Comparison of ENCODE assay signal across 17 cellular contexts in genomic region chr13:68609671-68610070, GRCh38.
DNase-seq lines count a peak whose midpoint lies in the region; ATAC-seq, FAIRE-seq and TF ChIP-seq lines count a peak whose summit lies in the region.
"Had no signal": no experiment of that assay in that cellular context is flagged by ENCODE, and none has a peak within 500 bp of the region (broad histone marks: within the 10 kb centered on the region; RNA-seq: fewer than 3 reads in every experiment).

No MANE protein-coding gene starts in this region.

- H3K23me2 ChIP-seq in H1 (ENCODE audit: low read depth, low read length) = no peaks in the 10 kb centered on the region

- no peak overlapping the region for H2BK120ac ChIP-seq in H1 (replicated peaks; ENCODE audit: low read depth, low read length)

- H2AFZ ChIP-seq in GM23338 (peak overlapping the region; percentile 82; the same call in 1 of the 2 replicates), H1 (ENCODE audit: low read length) (peak overlapping the region; percentile 81)
- H2AFZ ChIP-seq: GM23248 had no signal

- DNase-seq in GM23338 (ENCODE audit: low spot score) (no peak), SK-N-DZ (ENCODE audit: low spot score) (peak; percentile 90), H1 (ENCODE audit: low read depth in 1 of 2, low spot score in 2 of 2) (no peak), endothelial cell (ENCODE audit: low spot score) (no peak), inferior parietal cortex (ENCODE audit: extremely low spot score) (no peak), substantia nigra (lab: John Stamatoyannopoulos, UW) (no peak)
- DNase-seq: C1 segment of cervical spinal cord; Calu3; CD4-positive, alpha-beta memory T cell; COR-L47; DMS153; DND-41; GM23248; HFFc6 had no signal

- no peak overlapping the region for H3K27ac Mint-ChIP-seq in GM23338
- H3K27ac Mint-ChIP-seq in endothelial cell (ENCODE audit: unreplicated experiment) = no peak overlapping the region
- H3K27ac Mint-ChIP-seq: CD4-positive, alpha-beta memory T cell; HFFc6 had no signal

- no peak overlapping the region for H2BK12ac ChIP-seq in H1 (ENCODE audit: low read depth, low read length)

- H3K36me3 ChIP-seq in GM23338 (ENCODE audit: insufficient read depth) = no peaks in the 10 kb centered on the region
- H3K36me3 ChIP-seq in H1 (ENCODE audit: control insufficient read depth in 2 of 4, insufficient read depth in 4 of 4, low read length in 3 of 4) = no peaks in the 10 kb centered on the region
- H3K36me3 ChIP-seq: HAP-1 had no signal

- no peak overlapping the region for H3K14ac ChIP-seq in H1 (ENCODE audit: insufficient read length)

- TF ChIP-seq POLR2A in H1 (IDR thresholded peaks at IDR 0.05; ENCODE audit: control extremely low read depth in 1 of 2, low read depth in 2 of 2, low read length in 2 of 2) = no peak

- H3K79me2 ChIP-seq in GM23338 (replicated peaks; ENCODE audit: insufficient read depth) (no peaks in the 10 kb centered on the region), H1 (ENCODE audit: control insufficient read depth in 1 of 2, insufficient read depth in 2 of 2, low read length in 2 of 2) (no peaks in the 10 kb centered on the region)

- no peak overlapping the region for H3K4me2 ChIP-seq in GM23338
- no peak overlapping the region for H3K4me2 ChIP-seq in H1 (ENCODE audit: insufficient read depth in 1 of 2, low read depth in 2 of 2, low read length in 2 of 2)

- no peak overlapping the region for H3K4ac ChIP-seq in H1 (replicated peaks; ENCODE audit: insufficient read length, low read depth, low read length)

- no peaks in the 10 kb centered on the region for H3F3A ChIP-seq in GM23338 (replicated peaks; ENCODE audit: low read depth)

- no peak overlapping the region for H3K9ac ChIP-seq in H1 (replicated peaks in 1 of 4; ENCODE audit: extremely low read depth in 1 of 4, low read depth in 3 of 4, low read length in 3 of 4)
- H3K9ac ChIP-seq: GM23248 had no signal

- H3K9me3 Mint-ChIP-seq in GM23338 = peaks cover 5% of the 10 kb centered on the region; the same call in 2 of the 3 replicates
- no peaks in the 10 kb centered on the region for H3K9me3 Mint-ChIP-seq in endothelial cell (ENCODE audit: unreplicated experiment)

- no peak overlapping the region for H3K18ac ChIP-seq in H1 (ENCODE audit: extremely low read depth, low read length)

- WGBS in H1 (ENCODE audit: extremely low coverage in 1 of 2, insufficient coverage in 1 of 2, insufficient read length in 1 of 2, insufficient replicate concordance in 2 of 2, low coverage in 1 of 2, low lambda C conversion rate in 2 of 2, missing lambda C conversion rate in 1 of 2), 2 experiments = 89% methylated on average over 8 of the region's 8 CpGs; no CpG with 5 or more reads in 1 of the 2 experiments

- no peaks in the 10 kb centered on the region for H4K20me1 ChIP-seq in GM23338 (replicated peaks; ENCODE audit: insufficient read depth)
- no peaks in the 10 kb centered on the region for H4K20me1 ChIP-seq in H1 (replicated peaks in 1 of 2; ENCODE audit: control insufficient read depth in 1 of 2, insufficient read depth in 2 of 2, low read length in 2 of 2)

- no peak overlapping the region for H2AK5ac ChIP-seq in H1 (ENCODE audit: low read depth, low read length)

- H2BK15ac ChIP-seq in H1 (ENCODE audit: low read length) = no peak overlapping the region

- no peak overlapping the region for H3K27ac ChIP-seq in GM23338 (ENCODE audit: low read depth)
- H3K27ac ChIP-seq in H1 (ENCODE audit: low read depth, low read length) = no peak overlapping the region
- no peak overlapping the region for H3K27ac ChIP-seq in substantia nigra (ENCODE audit: low read depth, low read length, poor library complexity, severe bottlenecking)
- H3K27ac ChIP-seq: GM23248 had no signal

- no peak overlapping the region for H3K4me3 Mint-ChIP-seq in GM23338
- no peak overlapping the region for H3K4me3 Mint-ChIP-seq in endothelial cell (ENCODE audit: unreplicated experiment)
- H3K4me3 Mint-ChIP-seq: CD4-positive, alpha-beta memory T cell; HFFc6 had no signal

- TF ChIP-seq CTCF in GM23338 (conservative IDR thresholded peaks at IDR 0.05; ENCODE audit: low read depth in 2 of 2) = no peak
- no peak for TF ChIP-seq CTCF in H1 (IDR thresholded peaks at IDR 0.05; ENCODE audit: control extremely low read depth in 1 of 3, insufficient read depth in 1 of 3, low read depth in 1 of 3, low read length in 3 of 3)
- TF ChIP-seq CTCF in endothelial cell (IDR thresholded peaks at IDR 0.05; ENCODE audit: unreplicated experiment) = no peak

- H3K4me1 Mint-ChIP-seq in GM23338 (no peaks in the 10 kb centered on the region), endothelial cell (ENCODE audit: unreplicated experiment) (no peaks in the 10 kb centered on the region)
- H3K4me1 Mint-ChIP-seq: CD4-positive, alpha-beta memory T cell had no signal

- no peak for FAIRE-seq in H1 (lab: Jason Lieb, UNC)
- FAIRE-seq: GM12892, H54 had no signal

- ATAC-seq in GM23338 = no peak

- H4K8ac ChIP-seq in H1 (ENCODE audit: extremely low read depth, insufficient read depth, low read length) = no peak overlapping the region

- H3K27me3 ChIP-seq in GM23338 (ENCODE audit: insufficient read depth) (no peaks in the 10 kb centered on the region), H1 (replicated peaks in 1 of 4; ENCODE audit: control insufficient read depth in 3 of 4, extremely low read depth in 1 of 4, insufficient read depth in 3 of 4, low read length in 3 of 4) (no peaks in the 10 kb centered on the region)

- H3K4me1 ChIP-seq in GM23338 (ENCODE audit: insufficient read depth) (no peaks in the 10 kb centered on the region), H1 (replicated peaks in 1 of 4; ENCODE audit: control insufficient read depth in 3 of 4, insufficient read depth in 4 of 4, low read length in 3 of 4) (no peaks in the 10 kb centered on the region)
- H3K4me1 ChIP-seq: HAP-1 had no signal

- no peaks in the 10 kb centered on the region for H3K27me3 Mint-ChIP-seq in GM23338 (ENCODE audit: insufficient read depth, low read depth, poor library complexity)
- H3K27me3 Mint-ChIP-seq in endothelial cell (ENCODE audit: unreplicated experiment) = peaks cover 1% of the 10 kb centered on the region
- H3K27me3 Mint-ChIP-seq: CD4-positive, alpha-beta memory T cell had no signal

- no peaks in the 10 kb centered on the region for H3K79me1 ChIP-seq in H1 (ENCODE audit: low read depth, low read length)

- H3K36me3 Mint-ChIP-seq in GM23338 (ENCODE audit: low read depth) = peaks cover 3% of the 10 kb centered on the region; the same call in 1 of the 3 replicates
- H3K36me3 Mint-ChIP-seq in endothelial cell (ENCODE audit: low read depth, unreplicated experiment) = no peaks in the 10 kb centered on the region
- H3K36me3 Mint-ChIP-seq: CD4-positive, alpha-beta memory T cell had no signal

- peaks cover 0 to 2% of the 10 kb centered on the region in 2 experiments; a peak in 1 of 4 replicates for H3K9me3 ChIP-seq in H1 (ENCODE audit: insufficient read depth in 2 of 2, low read depth in 1 of 2, low read length in 1 of 2)
- H3K9me3 ChIP-seq: HAP-1 had no signal

- H3K4me3 ChIP-seq in GM23338 = no peak overlapping the region
- H3K4me3 ChIP-seq in H1 (ENCODE audit: extremely low read depth in 1 of 4, insufficient read depth in 2 of 4, low read depth in 3 of 4, low read length in 4 of 4) = no peak overlapping the region
- H3K4me3 ChIP-seq: GM23248, HAP-1 had no signal

- TF ChIP-seq RAD21 in H1 (IDR thresholded peaks at IDR 0.05 in 1 of 2, conservative IDR thresholded peaks at IDR 0.05 in 1 of 2; ENCODE audit: low read depth in 2 of 2, low read length in 2 of 2) = no peak

- POLR2A ChIA-PET in H1 (lab: Charles Lee; ENCODE audit: partially characterized antibody) = no interaction called here

- H2BK5ac ChIP-seq in H1 (ENCODE audit: low read depth, low read length) = no peak overlapping the region

- H2BK20ac ChIP-seq in H1 (ENCODE audit: low read length) = no peak overlapping the region

- H3K9me2 ChIP-seq in GM23338 (ENCODE audit: insufficient read depth) = no peaks in the 10 kb centered on the region

- H4K91ac ChIP-seq in H1 (replicated peaks; ENCODE audit: insufficient read length, low read length) = no peak overlapping the region

- H4K5ac ChIP-seq in H1 (ENCODE audit: insufficient read length, low read depth, low read length) = no peak overlapping the region

- CTCF ChIA-PET in H1 (lab: Charles Lee; ENCODE audit: partially characterized antibody) = interaction anchor here (1.2 kb wide), 1 partner anchor 160 kb away, joined by 4 read pairs; no protein-coding TSS in a partner anchor

- TF ChIP-seq EP300 in H1 (IDR thresholded peaks at IDR 0.05; ENCODE audit: borderline replicate concordance in 1 of 2, low read depth in 2 of 2, low read length in 2 of 2) = no peak

- no peak overlapping the region for H3K23ac ChIP-seq in H1 (ENCODE audit: insufficient read length)

- no peak overlapping the region for H3K56ac ChIP-seq in H1 (replicated peaks; ENCODE audit: insufficient read length, low read depth, low read length)

TF ChIP-seq in GM23338, 12 proteins besides CTCF, POLR2A, EP300 and RAD21 (continues in another document):
- TF ChIP-seq NANOG (IDR thresholded peaks at IDR 0.05; ENCODE audit: borderline replicate concordance) = no peak

TF ChIP-seq in H1, 55 proteins besides CTCF, POLR2A, EP300 and RAD21 (continues in another document):
- TF ChIP-seq TAF1 (IDR thresholded peaks at IDR 0.05; ENCODE audit: low read depth, low read length) (no peak), CEBPB (IDR thresholded peaks at IDR 0.05; ENCODE audit: low read depth, low read length) (no peak), HDAC6 (IDR thresholded peaks at IDR 0.05; ENCODE audit: low read depth, low read length) (no peak), CHD1 (IDR thresholded peaks at IDR 0.05; ENCODE audit: low read depth, low read length) (no peak), SP4 (IDR thresholded peaks at IDR 0.05; ENCODE audit: low read length) (no peak), SUZ12 (IDR thresholded peaks at IDR 0.05; ENCODE audit: low read length) (no peak), CREB1 (IDR thresholded peaks at IDR 0.05) (no peak), SP1 (IDR thresholded peaks at IDR 0.05; ENCODE audit: low read depth, low read length) (no peak), NANOG (IDR thresholded peaks at IDR 0.05; ENCODE audit: insufficient read depth, low read depth, low read length, poor library complexity, severe bottlenecking) (no peak), BCL11A (IDR thresholded peaks at IDR 0.05; ENCODE audit: low read depth in 2 of 2, low read length in 2 of 2) (no peak)
